In genomic region chr12:106663385-106663784, GRCh38 we compare ENCODE assay signal across 26 cellular contexts.
A peak's percentile ranks its signal among the peaks of the same experiment; 100 is the strongest.
DNase-seq lines count a peak whose midpoint lies in the region; ATAC-seq, FAIRE-seq and TF ChIP-seq lines count a peak whose summit lies in the region.
"Had no signal": no experiment of that assay in that cellular context is flagged by ENCODE, and none has a peak within 500 bp of the region (broad histone marks: within the 10 kb centered on the region; RNA-seq: fewer than 3 reads in every experiment).

No MANE protein-coding gene starts in this region.

- no peaks in the 10 kb centered on the region for H3K9me1 ChIP-seq in K562 (ENCODE audit: control insufficient read depth, insufficient read depth, low read length)

- H3K27ac ChIP-seq in HEK293 (ENCODE audit: extremely low read depth, low read depth, low read length), result no peak overlapping the region
- no peak overlapping the region for H3K27ac ChIP-seq in K562 (ENCODE audit: extremely low read depth, low read depth, low read length)
- H3K27ac ChIP-seq: BLaER1 had no signal

- CTCF ChIA-PET in HEK293 (lab: Yijun Ruan, JAX), result interaction anchor here (0.6 kb wide), 1 partner anchor 1384 kb away, joined by 3 read pairs; no protein-coding TSS in a partner anchor
- CTCF ChIA-PET in K562 (lab: Yijun Ruan, JAX; ENCODE audit: low intra/inter-chr PET ratio), result no interaction called here

- peak overlapping the region; percentile 14 for H3K4me3 Mint-ChIP-seq in neural crest cell
- H3K4me3 Mint-ChIP-seq: CD14-positive monocyte; CD4-positive, alpha-beta memory T cell; CD4-positive, CD25-positive, alpha-beta regulatory T cell; CD8-positive, alpha-beta memory T cell had no signal

- intact Hi-C loops in K562 (cut with micrococcal nuclease), result no loop called here

- H2AFZ ChIP-seq in K562 (ENCODE audit: low read depth, low read length), result no peak overlapping the region

- DNase-seq in K562 (ENCODE audit: extremely low read depth in 1 of 4, low spot score in 3 of 4), result no peak
- no peak for DNase-seq in neural crest cell (ENCODE audit: low read depth, low spot score)
- no peak for DNase-seq in NCI-H82 (lab: John Stamatoyannopoulos, UW)
- no peak for DNase-seq in NCI-H510A (lab: John Stamatoyannopoulos, UW)
- DNase-seq: 8988T; ACHN; BE2C; C1 segment of cervical spinal cord; CD4-positive, alpha-beta memory T cell; CD4-positive, CD25-positive, alpha-beta regulatory T cell; CD8-positive, alpha-beta memory T cell; COR-L47; DMS 273 treated with DMSO at 0.1 percent for 48 hours; DMS153; DMS53; DMS79; DND-41; EL; GDM1 had no signal

- H3K9me3 ChIP-seq in HEK293 (ENCODE audit: control insufficient read depth, insufficient read depth, low read depth, low read length), result no peaks in the 10 kb centered on the region; the same call in 1 of the 2 replicates
- no peaks in the 10 kb centered on the region for H3K9me3 ChIP-seq in K562 (replicated peaks; ENCODE audit: control insufficient read depth, insufficient read depth, low read depth, low read length)
- H3K9me3 ChIP-seq: BE2C had no signal

- no peak for TF ChIP-seq EP300 in K562 (IDR thresholded peaks at IDR 0.05; ENCODE audit: low read length)

- no peaks in the 10 kb centered on the region for H4K20me1 ChIP-seq in K562 (replicated peaks; ENCODE audit: control insufficient read depth, insufficient read depth, low read length)
- H4K20me1 ChIP-seq: BLaER1 had no signal

- no peak for FAIRE-seq in K562 (lab: Jason Lieb, UNC)
- FAIRE-seq: A204.1, GM12878, GM12892, GM18507 had no signal

- WGBS in K562 (ENCODE audit: insufficient coverage, low coverage, missing lambda C conversion rate), result 0% methylated on average over 2 of the region's 2 CpGs

- peaks cover 77% of the 10 kb centered on the region for H3K36me3 Mint-ChIP-seq in neural crest cell (ENCODE audit: low read depth)
- H3K36me3 Mint-ChIP-seq: CD14-positive monocyte; CD4-positive, CD25-positive, alpha-beta regulatory T cell had no signal

- no peak for TF ChIP-seq RAD21 in K562 (CRISPR knock-in tag; conservative IDR thresholded peaks at IDR 0.05 in 1 of 2, IDR thresholded peaks at IDR 0.05 in 1 of 2)

- H3K4me2 ChIP-seq in K562 (ENCODE audit: insufficient read depth, low read length), result no peak overlapping the region
- H3K4me2 ChIP-seq: BLaER1 had no signal

- H3K4me1 ChIP-seq in HEK293 (ENCODE audit: control insufficient read depth, insufficient read depth, low read length) (no peaks in the 10 kb centered on the region), K562 (replicated peaks in 1 of 2; ENCODE audit: control insufficient read depth in 2 of 2, insufficient read depth in 2 of 2, low read length in 2 of 2) (no peaks in the 10 kb centered on the region)
- H3K4me1 ChIP-seq: BE2C had no signal

- no peak for ATAC-seq in K562
- ATAC-seq: GM12878 had no signal

- in situ Hi-C loops in K562 (cut with MboI), result no loop called here

- H3K79me2 ChIP-seq in K562 (ENCODE audit: control insufficient read depth, insufficient read depth, low read length), result no peaks in the 10 kb centered on the region

- H3K9me3 Mint-ChIP-seq in neural crest cell, result peaks cover 34% of the 10 kb centered on the region

- TF ChIP-seq CTCF in HEK293 (tag by site-specific recombination; IDR thresholded peaks at IDR 0.05), result no peak
- no peak for TF ChIP-seq CTCF in K562 (IDR thresholded peaks at IDR 0.05 in 2 of 3, conservative IDR thresholded peaks at IDR 0.05 in 1 of 3; ENCODE audit: insufficient read depth in 2 of 3, low read depth in 1 of 3, low read length in 3 of 3)
- no peak for TF ChIP-seq CTCF in neural crest cell (conservative IDR thresholded peaks at IDR 0.05)

- peaks cover 0 to 2% of the 10 kb centered on the region in 2 experiments; a peak in 1 of 5 replicates for H3K27me3 ChIP-seq in K562 (ENCODE audit: control insufficient read depth in 2 of 2, insufficient read depth in 2 of 2, low read length in 2 of 2)
- H3K27me3 ChIP-seq: BLaER1 had no signal

- no peaks in the 10 kb centered on the region for H3K27me3 Mint-ChIP-seq in neural crest cell (ENCODE audit: low read depth)

- H3K36me3 ChIP-seq in HEK293 (ENCODE audit: control insufficient read depth in 2 of 2, insufficient read depth in 1 of 2, low read length in 2 of 2) (no peaks in the 10 kb centered on the region), K562 (ENCODE audit: control insufficient read depth, insufficient read depth, low read length) (no peaks in the 10 kb centered on the region)

- H3K9ac ChIP-seq in K562 (ENCODE audit: insufficient read depth in 1 of 2, low read depth in 2 of 2, low read length in 2 of 2), result no peak overlapping the region
- H3K9ac ChIP-seq: BLaER1 had no signal

- POLR2A ChIA-PET in HEK293 (lab: Yijun Ruan, JAX) (no interaction called here), K562 (lab: Yijun Ruan, JAX) (interaction anchor here (0.6 kb wide), 1 partner anchor 14 kb away, joined by 4 read pairs; no protein-coding TSS in a partner anchor)

- H3K4me3 ChIP-seq in HEK293 (ENCODE audit: low read depth, low read length) (no peak overlapping the region), K562 (no peak overlapping the region)
- H3K4me3 ChIP-seq: BLaER1, GM12878 had no signal

- peaks cover 13% of the 10 kb centered on the region for H3K4me1 Mint-ChIP-seq in neural crest cell
- H3K4me1 Mint-ChIP-seq: CD14-positive monocyte; CD4-positive, alpha-beta memory T cell; CD4-positive, CD25-positive, alpha-beta regulatory T cell; CD8-positive, alpha-beta memory T cell had no signal

- BruUV-seq in K562 (replicated peaks; lab: Mats Ljungman, UMichigan), result no TSS peak

- no peak overlapping the region for H3K27ac Mint-ChIP-seq in neural crest cell (ENCODE audit: unreplicated experiment)
- H3K27ac Mint-ChIP-seq: CD14-positive monocyte; CD4-positive, alpha-beta memory T cell; CD4-positive, CD25-positive, alpha-beta regulatory T cell; CD8-positive, alpha-beta memory T cell had no signal

- TF ChIP-seq POLR2A in K562 (conservative IDR thresholded peaks at IDR 0.05), result no peak

TF ChIP-seq in HEK293, 187 proteins besides CTCF, POLR2A, EP300 and RAD21:
- no peak for TF ChIP-seq ZNF23 (tag by site-specific recombination; IDR thresholded peaks at IDR 0.05; ENCODE audit: borderline replicate concordance)
- TF ChIP-seq SETDB1 (IDR thresholded peaks at IDR 0.05; ENCODE audit: insufficient read length, low read length), result peak; percentile 82

TF ChIP-seq in K562, 482 proteins besides CTCF, POLR2A, EP300 and RAD21:
- TF ChIP-seq HCFC1 (IDR thresholded peaks at IDR 0.05; ENCODE audit: low read depth, low read length) (no peak), CBX3 (IDR thresholded peaks at IDR 0.05; ENCODE audit: borderline replicate concordance in 1 of 2, low read length in 2 of 2) (peak in 1 of 2 experiments; percentile 61; a peak in 1 of 3 replicates), RBM25 (IDR thresholded peaks at IDR 0.05; ENCODE audit: low read depth, low read length, severe bottlenecking) (peak; percentile 70), VEZF1 (CRISPR knock-in tag; IDR thresholded peaks at IDR 0.05) (no peak)

Comparison
In these comparisons a context has a peak if more than half of its experiments do, and no peak if none do; other contexts are left out.
1. Of the 44 proteins assayed by ChIP-seq in both K562 and HEK293: peak only in K562: none; only in HEK293: SETDB1; in both: none; in neither: 43.